ENCODE assay signal across 1 cellular context in genomic region chr7:110988348-110988747, GRCh38.
TF ChIP-seq lines count a peak whose summit lies in the region.

No MANE protein-coding gene starts in this region.

TF ChIP-seq in SK-N-SH treated with all-trans-retinoic acid at 6 μM for 48 hours, 23 proteins besides CTCF, POLR2A, EP300 and RAD21 (continued from another document):
- TF ChIP-seq ZC3H10 (CRISPR knock-in tag; IDR thresholded peaks at IDR 0.05) (no peak), CSRNP3 (CRISPR knock-in tag; IDR thresholded peaks at IDR 0.05) (no peak)
